Comparison of ENCODE assay signal across 8 cellular contexts in genomic region chr15:31303434-31304073, GRCh38. TPM values are rescaled to one million over a fixed set of nuclear protein-coding genes. Genes with fewer than 3 reads are reported as not detected.
DNase-seq lines count a peak whose midpoint lies in the region; ATAC-seq and TF ChIP-seq lines count a peak whose summit lies in the region.

No MANE protein-coding gene starts in this region.

- intact Hi-C loops in lower lobe of right lung (cut with DNase I) = no loop called here

- no peak for TF ChIP-seq CTCF in lower lobe of right lung (IDR thresholded peaks at IDR 0.05)

- CTCF ChIA-PET in HEK293T (lab: Yijun Ruan, JAX) = interaction anchor here (0.6 kb wide), 1 partner anchor 187 kb away, joined by 4 read pairs; no protein-coding TSS in a partner anchor

- H3K9me3 ChIP-seq in lower lobe of right lung = no peaks in the 10 kb centered on the region

- DNase-seq in CD1c-positive myeloid dendritic cell (ENCODE audit: extremely low spot score) (peak; percentile 55), HEK293T (ENCODE audit: extremely low spot score) (peak; percentile 37), caudate nucleus (lab: John Stamatoyannopoulos, UW) (peak in 1 of 61 donors; percentile 14), lower lobe of right lung (peak; percentile 69), NCI-H2196 treated with DMSO at 0.1 percent for 48 hours (lab: John Stamatoyannopoulos, UW; ENCODE audit: unreplicated experiment) (no peak), glomerular visceral epithelial cell (ENCODE audit: extremely low spot score) (no peak), NCI-H526 treated with DMSO at 0.1 percent for 48 hours (lab: John Stamatoyannopoulos, UW) (no peak), NCI-H2081 treated with DMSO at 0.1 percent for 48 hours (lab: John Stamatoyannopoulos, UW) (no peak)

- peak; percentile 42 to 60 for ATAC-seq in lower lobe of right lung

- H3K4me1 ChIP-seq in lower lobe of right lung = peaks cover 28% of the 10 kb centered on the region

- no peaks in the 10 kb centered on the region for H3K27me3 ChIP-seq in lower lobe of right lung (ENCODE audit: low read depth)

- H3K36me3 ChIP-seq in lower lobe of right lung = no peaks in the 10 kb centered on the region

- POLR2A ChIA-PET in HEK293T (lab: Yijun Ruan, JAX) = interaction anchor here (0.7 kb wide), 1 partner anchor 133 kb away, joined by 3 read pairs; no protein-coding TSS in a partner anchor

- H3K4me3 ChIP-seq in lower lobe of right lung = no peak overlapping the region

- peak overlapping the region; percentile 94 for H3K27ac ChIP-seq in caudate nucleus (ENCODE audit: low read depth, low read length)
- H3K27ac ChIP-seq in lower lobe of right lung = no peak overlapping the region

TF ChIP-seq in HEK293T, 16 proteins besides CTCF, POLR2A, EP300 and RAD21:
- no peak for TF ChIP-seq L3MBTL2 (conservative IDR thresholded peaks at IDR 0.05)
- TF ChIP-seq ELF4 (IDR thresholded peaks at IDR 0.05) = no peak
- no peak for TF ChIP-seq TARDBP (IDR thresholded peaks at IDR 0.05)
- no peak for TF ChIP-seq PKNOX1 (IDR thresholded peaks at IDR 0.05)

RNA-seq across cellular contexts. Expression of gene KLF13, which starts 23.1 kb away (rescaled TPM):
- 178 TPM for total RNA-seq in lower lobe of right lung

Comparison
In these comparisons a context has a peak if more than half of its experiments do, and no peak if none do; other contexts are left out.
1. DNase-seq: peak in CD1c-positive myeloid dendritic cell (single experiment), HEK293T (single experiment) and lower lobe of right lung (single experiment); none in NCI-H2196 treated with DMSO at 0.1 percent for 48 hours (single experiment), glomerular visceral epithelial cell (single experiment), NCI-H526 treated with DMSO at 0.1 percent for 48 hours (single experiment) and NCI-H2081 treated with DMSO at 0.1 percent for 48 hours (single experiment).